Comparison of ENCODE assay signal across 8 cellular contexts in the genomic region with DNA sequence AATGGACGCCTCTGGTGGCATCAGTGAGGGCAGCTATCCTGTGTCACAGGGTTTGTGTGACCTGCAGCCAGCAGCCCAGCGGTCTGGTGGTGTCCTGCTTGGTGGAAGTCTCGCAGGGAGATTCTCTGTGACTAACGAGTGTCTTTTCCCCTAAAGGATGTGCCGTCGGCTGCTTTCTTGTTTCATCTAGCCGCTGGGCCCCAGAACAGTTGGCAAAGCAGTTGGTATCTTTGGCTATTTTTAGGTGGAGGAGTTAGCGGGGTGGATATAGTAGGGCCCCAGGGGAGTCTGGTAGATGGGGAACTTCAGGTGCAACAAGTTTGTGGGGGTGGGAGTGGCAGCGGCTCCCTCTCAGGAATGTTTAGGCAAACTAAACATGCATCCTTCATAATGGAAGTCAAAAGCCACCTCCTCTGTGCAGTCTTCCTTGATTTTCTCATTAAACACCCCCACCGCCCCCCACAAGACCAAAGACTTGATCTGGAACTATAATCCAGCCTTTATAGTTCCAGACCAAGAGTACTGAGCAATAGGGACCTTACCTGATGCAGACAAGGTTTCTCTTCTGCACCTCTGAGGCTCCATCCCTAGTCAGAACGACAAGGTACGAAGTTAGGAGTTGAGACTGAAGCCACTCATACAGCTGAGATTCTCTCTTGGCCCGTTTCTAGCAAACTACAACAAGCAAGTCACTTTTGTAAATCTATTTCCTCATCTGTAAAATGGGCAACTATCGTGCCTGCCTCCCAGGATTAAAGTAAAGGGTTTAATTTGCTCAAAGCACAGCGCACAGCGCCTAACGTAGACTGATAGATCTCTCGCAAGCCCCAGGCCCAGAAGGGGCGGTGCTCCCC. TPM values are rescaled to one million over a fixed set of nuclear protein-coding genes. Genes with fewer than 3 reads are reported as not detected.
DNase-seq lines count a peak whose midpoint lies in the region; ATAC-seq and TF ChIP-seq lines count a peak whose summit lies in the region.

No MANE protein-coding gene starts in this region.

- whole genome bisulfite sequencing in mammary epithelial cell (ENCODE audit: low coverage, missing lambda C conversion rate), result 27% methylated on average over 19 of the region's 19 CpGs

- H3K4me3 Mint-ChIP-seq in IgD-negative memory B cell, result peak overlapping the region; percentile 86 to 97 (median 92)

- no peaks in the 10 kb centered on the region for H4K20me1 ChIP-seq in mammary epithelial cell (ENCODE audit: insufficient read depth, low read length)

- intact Hi-C loops in mammary epithelial cell (cut with micrococcal nuclease), result loop anchor here (1.0 to 2.0 kb wide), 2 partner anchors 10 to 27 kb away; partner anchors contain the start of gene MRPL11

- BruUV-seq in mammary epithelial cell (replicated peaks; lab: Mats Ljungman, UMichigan), result no TSS peak

- dilution Hi-C loops in mammary epithelial cell (cut with HindIII; ENCODE audit: low sequenced_read_pairs), result no loop called here

- no peaks in the 10 kb centered on the region for H3K27me3 Mint-ChIP-seq in IgD-negative memory B cell

- no peaks in the 10 kb centered on the region; the same call in 1 of the 2 replicates for H3K9me3 ChIP-seq in AG04450 (ENCODE audit: control insufficient read depth, insufficient read depth, low read length)
- H3K9me3 ChIP-seq in mammary epithelial cell (replicated peaks; ENCODE audit: insufficient read depth, low read length), result no peaks in the 10 kb centered on the region

- H3K9ac ChIP-seq in mammary epithelial cell (ENCODE audit: insufficient read depth, low read length), result no peak overlapping the region

- DNase-seq in AG04450 (ENCODE audit: low read depth, low spot score), result no peak
- DNase-seq in mammary epithelial cell, result no peak
- peak; percentile 79 for DNase-seq in myocyte (ENCODE audit: low read depth)
- no peak for DNase-seq in amniotic stem cell (lab: John Stamatoyannopoulos, UW)
- no peak for DNase-seq in NCI-H526 (lab: John Stamatoyannopoulos, UW)

- H3K4me2 ChIP-seq in mammary epithelial cell (ENCODE audit: insufficient read depth, low read depth, low read length), result peak overlapping the region; percentile 87

- H3K9me3 Mint-ChIP-seq in IgD-negative memory B cell, result peaks cover 0 to 4% (median 0%) of the 10 kb centered on the region in 3 donors

- in situ Hi-C loops in mammary epithelial cell (cut with MboI; ENCODE audit: low sequenced_read_pairs in 2 of 2), result no loop called here

- no peaks in the 10 kb centered on the region for H3K36me3 ChIP-seq in mammary epithelial cell (ENCODE audit: insufficient read depth, low read length)

- peaks cover 13% of the 10 kb centered on the region for H3K4me1 ChIP-seq in mammary epithelial cell (ENCODE audit: insufficient read depth, low read length)

- H3K27ac Mint-ChIP-seq in IgD-negative memory B cell, result peak overlapping the region; percentile 64 to 90 (median 87)

- POLR2A ChIA-PET in AG04450 (lab: Yijun Ruan, JAX), result interaction anchor here (1.0 to 2.0 kb wide), 3 partner anchors 14 to 151 kb away, joined by 6 to 32 read pairs (median 8); partner anchors contain the start of genes DPP3, MRPL11 and RBM14

- ATAC-seq in HG03520 (IDR thresholded peaks at IDR 0.05; ENCODE audit: unreplicated experiment), result no peak
- no peak for ATAC-seq in GM19467 (IDR thresholded peaks at IDR 0.05; ENCODE audit: unreplicated experiment)

- H3K27ac ChIP-seq in AG04450 (ENCODE audit: low read depth, low read length) (no peak overlapping the region), mammary epithelial cell (ENCODE audit: insufficient read depth, low read depth, low read length) (no peak overlapping the region)

- CTCF ChIA-PET in AG04450 (lab: Charles Lee) (interaction anchor here (1.1 to 1.2 kb wide), 3 partner anchors 27 to 47 kb away, joined by 3 to 4 read pairs (median 3); partner anchors contain the start of gene MRPL11), mammary epithelial cell (lab: Charles Lee; ENCODE audit: low non-redundant PET) (no interaction called here)

- peaks cover 2% of the 10 kb centered on the region for H3K36me3 Mint-ChIP-seq in IgD-negative memory B cell

- H3K27me3 ChIP-seq in AG04450 (ENCODE audit: control insufficient read depth, insufficient read depth, low read length) (no peaks in the 10 kb centered on the region), mammary epithelial cell (ENCODE audit: insufficient read depth, low read length) (no peaks in the 10 kb centered on the region)

- peak overlapping the region; percentile 69 for H3K4me3 ChIP-seq in AG04450 (ENCODE audit: low read depth, low read length)
- no peak overlapping the region for H3K4me3 ChIP-seq in mammary epithelial cell (replicated peaks in 1 of 3; ENCODE audit: insufficient read depth in 1 of 3, low read depth in 2 of 3, low read length in 3 of 3)

- TF ChIP-seq CTCF in AG04450 (IDR thresholded peaks at IDR 0.05; ENCODE audit: low read depth, low read length) (no peak), mammary epithelial cell (conservative IDR thresholded peaks at IDR 0.05 in 1 of 2, IDR thresholded peaks at IDR 0.05 in 1 of 2; ENCODE audit: extremely low read depth in 1 of 2, insufficient read depth in 1 of 2, low read depth in 1 of 2, low read length in 2 of 2) (no peak)

- peaks cover 3% of the 10 kb centered on the region for H3K79me2 ChIP-seq in mammary epithelial cell (ENCODE audit: insufficient read depth, low read length)

- peak overlapping the region; percentile 97 for H2AFZ ChIP-seq in mammary epithelial cell (ENCODE audit: low read depth, low read length)

- H3K4me1 Mint-ChIP-seq in IgD-negative memory B cell, result peaks cover 18 to 20% (median 18%) of the 10 kb centered on the region in 3 donors

RNA-seq across cellular contexts. Expression of gene PELI3, which starts 1.1 kb away (rescaled TPM):
- polyA plus RNA-seq in AG04450 (2011; rRNA removed), result 4.6 and 5.6 TPM in 2 replicates
- polyA minus RNA-seq in AG04450 (2011; rRNA and poly(A)+ RNA removed), result 10.1 and 11.5 TPM in 2 replicates
- 4.3 TPM for polyA plus RNA-seq in IgD-negative memory B cell
- 1 to 10 TPM; 8.4 to 9.7 TPM for total RNA-seq in mammary epithelial cell
- 4.6 TPM for polyA plus RNA-seq in mammary epithelial cell
- 6.7 TPM for polyA minus RNA-seq in mammary epithelial cell
- total RNA-seq in myocyte, result 5.5 and 9.3 TPM in 2 replicates
- 5.2 TPM for polyA plus RNA-seq in myocyte (2012)

RNA-seq across cellular contexts. Expression of gene DPP3, which starts 14.6 kb away (rescaled TPM):
- 54.6 and 60.2 TPM in 2 replicates for polyA plus RNA-seq in AG04450 (2011; rRNA removed)
- polyA minus RNA-seq in AG04450 (2011; rRNA and poly(A)+ RNA removed), result 52.7 and 63.8 TPM in 2 replicates
- 24.5 TPM for polyA plus RNA-seq in IgD-negative memory B cell
- total RNA-seq in mammary epithelial cell, result 10 to 100 TPM; 54.3 to 59.8 TPM
- polyA plus RNA-seq in mammary epithelial cell, result 59.1 TPM
- 178 TPM for polyA minus RNA-seq in mammary epithelial cell
- total RNA-seq in myocyte, result 52.7 TPM in 2 replicates
- polyA plus RNA-seq in myocyte (2012), result 37.5 TPM

RNA-seq across cellular contexts. Expression of gene MRPL11, which starts 26.9 kb away (rescaled TPM):
- polyA plus RNA-seq in AG04450 (2011; rRNA removed) (43.1 and 55.1 TPM in 2 replicates), IgD-negative memory B cell (92.2 TPM), mammary epithelial cell (44.2 TPM)
- 14.8 and 17.5 TPM in 2 replicates for polyA minus RNA-seq in AG04450 (2011; rRNA and poly(A)+ RNA removed)
- total RNA-seq in mammary epithelial cell (10 to 100 TPM; 19.8 to 47.6 TPM), myocyte (23.1 and 27.9 TPM in 2 replicates)
- polyA minus RNA-seq in mammary epithelial cell, result 31.1 TPM
- polyA plus RNA-seq in myocyte (2012), result 31.0 TPM

RNA-seq across cellular contexts. Expression of gene NPAS4, which starts 44.8 kb away (rescaled TPM):
- polyA plus RNA-seq in AG04450 (2011; rRNA removed), result 0.12 and 0.14 TPM in 2 replicates
- 0.26 and 0.37 TPM in 2 replicates for polyA minus RNA-seq in AG04450 (2011; rRNA and poly(A)+ RNA removed)
- polyA plus RNA-seq in IgD-negative memory B cell, result not detected
- under 1 TPM in 1 of 2 donors, not detected in 1; under 0.01 TPM for total RNA-seq in mammary epithelial cell
- not detected for polyA plus RNA-seq in mammary epithelial cell
- polyA minus RNA-seq in mammary epithelial cell, result not detected
- not detected in 2 replicates for total RNA-seq in myocyte
- 0.03 TPM for polyA plus RNA-seq in myocyte (2012)

RNA-seq across cellular contexts. Expression of gene BBS1, which starts 44.8 kb away (rescaled TPM):
- polyA plus RNA-seq in AG04450 (2011; rRNA removed) (17.7 and 21.1 TPM in 2 replicates), IgD-negative memory B cell (10.3 TPM), mammary epithelial cell (14.6 TPM)
- 23.9 and 31.4 TPM in 2 replicates for polyA minus RNA-seq in AG04450 (2011; rRNA and poly(A)+ RNA removed)
- total RNA-seq in mammary epithelial cell (10 to 100 TPM; 20.3 to 44.2 TPM), myocyte (29.5 and 39.6 TPM in 2 replicates)
- 79.2 TPM for polyA minus RNA-seq in mammary epithelial cell
- polyA plus RNA-seq in myocyte (2012), result 28.6 TPM
